In genomic region chr14:74618078-74618952, GRCh38 we compare ENCODE assay signal across 8 cellular contexts. TPM values are rescaled to one million over a fixed set of nuclear protein-coding genes. Genes with fewer than 3 reads are reported as not detected.
DNase-seq lines count a peak whose midpoint lies in the region; ATAC-seq and TF ChIP-seq lines count a peak whose summit lies in the region.

No MANE protein-coding gene starts in this region.

- no peak overlapping the region for H3K27ac Mint-ChIP-seq in mesothelial cell of epicardium

- H3K4me1 ChIP-seq in OCI-LY3 (ENCODE audit: low read length) (peaks cover 31% of the 10 kb centered on the region), BE2C (peaks cover 7% of the 10 kb centered on the region; the same call in 1 of the 2 replicates)

- H3K36me3 Mint-ChIP-seq in activated T-cell treated with anti-CD3 and anti-CD28 coated beads, Interleukin-2, amount 50 U/mL, for 4 hours (ENCODE audit: insufficient read depth) = peaks cover 2% of the 10 kb centered on the region
- no peaks in the 10 kb centered on the region for H3K36me3 Mint-ChIP-seq in mesothelial cell of epicardium

- TF ChIP-seq CTCF in GM06990 (IDR thresholded peaks at IDR 0.05; ENCODE audit: insufficient read depth, low read length, poor library complexity, severe bottlenecking) (no peak), OCI-LY3 (IDR thresholded peaks at IDR 0.05; ENCODE audit: low read depth, low read length) (no peak), mesothelial cell of epicardium (IDR thresholded peaks at IDR 0.05; ENCODE audit: unreplicated experiment) (no peak), BE2C (IDR thresholded peaks at IDR 0.05; ENCODE audit: low read depth, low read length) (no peak)

- H3K4me3 ChIP-seq in GM06990 (replicated peaks; ENCODE audit: low read depth, low read length) (no peak overlapping the region), OCI-LY3 (ENCODE audit: low read length) (peak overlapping the region; percentile 25; the same call in 1 of the 2 replicates), BE2C (ENCODE audit: low read depth, low read length) (no peak overlapping the region)

- H3K9me3 Mint-ChIP-seq in activated T-cell treated with anti-CD3 and anti-CD28 coated beads, Interleukin-2, amount 50 U/mL, for 4 hours = no peaks in the 10 kb centered on the region
- H3K9me3 Mint-ChIP-seq in mesothelial cell of epicardium = no peaks in the 10 kb centered on the region

- H3K79me2 ChIP-seq in OCI-LY3 (ENCODE audit: low read length) = no peaks in the 10 kb centered on the region

- H3K4me3 Mint-ChIP-seq in activated T-cell treated with anti-CD3 and anti-CD28 coated beads, Interleukin-2, amount 50 U/mL, for 4 hours = peak overlapping the region; percentile 63
- H3K4me3 Mint-ChIP-seq in mesothelial cell of epicardium = no peak overlapping the region

- H3K9ac ChIP-seq in OCI-LY3 (ENCODE audit: low read length) = no peak overlapping the region

- peak; percentile 33 for DNase-seq in GM06990 (ENCODE audit: extremely low read depth, insufficient read length)
- peak; percentile 51 for DNase-seq in activated T-cell treated with anti-CD3 and anti-CD28 coated beads, Interleukin-2, amount 50 U/mL, for 4 hours
- DNase-seq in glomerular visceral epithelial cell (ENCODE audit: extremely low spot score) = peak; percentile 89
- peak; percentile 27 to 34 for DNase-seq in stimulated activated CD4-positive, alpha-beta T cell treated with anti-CD3 and anti-CD28 coated beads, Interleukin-4, amount 100 ng/mL, for 48 hours (ENCODE audit: low read depth in 2 of 2)
- no peak for DNase-seq in mesothelial cell of epicardium (ENCODE audit: low spot score in 2 of 2, unreplicated experiment in 2 of 2)
- no peak for DNase-seq in NCI-H2171 treated with DMSO at 0.1 percent for 48 hours (lab: John Stamatoyannopoulos, UW)
- no peak for DNase-seq in BE2C

- H3K4me1 Mint-ChIP-seq in activated T-cell treated with anti-CD3 and anti-CD28 coated beads, Interleukin-2, amount 50 U/mL, for 4 hours (ENCODE audit: low read depth) = peaks cover 61% of the 10 kb centered on the region
- peaks cover 11% of the 10 kb centered on the region for H3K4me1 Mint-ChIP-seq in mesothelial cell of epicardium

- H3K27me3 ChIP-seq in GM06990 (replicated peaks; ENCODE audit: control insufficient read depth, insufficient read depth, low read length) (no peaks in the 10 kb centered on the region), OCI-LY3 (ENCODE audit: low read depth, low read length) (peaks cover 21% of the 10 kb centered on the region), BE2C (no peaks in the 10 kb centered on the region)

- H2AFZ ChIP-seq in OCI-LY3 (ENCODE audit: low read depth, low read length) = no peak overlapping the region; the same call in 1 of the 2 replicates

- no peak overlapping the region for H3K27ac ChIP-seq in OCI-LY3 (ENCODE audit: low read length)

- peak overlapping the region; percentile 59 for H3K4me2 ChIP-seq in OCI-LY3 (ENCODE audit: low read length)

- H3K36me3 ChIP-seq in GM06990 (ENCODE audit: control insufficient read depth, insufficient read depth, low read length) = no peaks in the 10 kb centered on the region
- no peaks in the 10 kb centered on the region for H3K36me3 ChIP-seq in OCI-LY3 (replicated peaks; ENCODE audit: low read depth, low read length)
- no peaks in the 10 kb centered on the region for H3K36me3 ChIP-seq in BE2C

- no peaks in the 10 kb centered on the region for H3K9me3 ChIP-seq in OCI-LY3 (ENCODE audit: insufficient read depth, low read length)
- H3K9me3 ChIP-seq in BE2C = no peaks in the 10 kb centered on the region

- H4K20me1 ChIP-seq in OCI-LY3 (ENCODE audit: insufficient read depth, low read length) = no peaks in the 10 kb centered on the region

- H3K27me3 Mint-ChIP-seq in activated T-cell treated with anti-CD3 and anti-CD28 coated beads, Interleukin-2, amount 50 U/mL, for 4 hours (ENCODE audit: low read depth) = peaks cover 2% of the 10 kb centered on the region
- H3K27me3 Mint-ChIP-seq in mesothelial cell of epicardium (ENCODE audit: low read depth) = peaks cover 29% of the 10 kb centered on the region

- ATAC-seq in activated T-cell treated with anti-CD3 and anti-CD28 coated beads, Interleukin-2, amount 50 U/mL, for 4 hours = peak; percentile 83 to 86

RNA-seq across cellular contexts. Expression of gene LTBP2, which starts 6.3 kb away (rescaled TPM):
- total RNA-seq in activated T-cell treated with anti-CD3 and anti-CD28 coated beads, Interleukin-2, amount 50 U/mL, for 4 hours = under 1 TPM; 0.21 to 0.35 (median 0.30) TPM
- total RNA-seq in mesothelial cell of epicardium = 2.9 to 3.4 TPM (median 3.4 TPM) in 3 replicates
- 1.2 TPM for polyA plus RNA-seq in BE2C (2012; ENCODE audit: insufficient read depth, insufficient read length, low read depth)

Comparison
In these comparisons a context has a peak if more than half of its experiments do, and no peak if none do; other contexts are left out.
1. DNase-seq: peak in GM06990 (single experiment), activated T-cell treated with anti-CD3 and anti-CD28 coated beads, Interleukin-2, amount 50 U/mL, for 4 hours (single experiment), glomerular visceral epithelial cell (single experiment) and stimulated activated CD4-positive, alpha-beta T cell treated with anti-CD3 and anti-CD28 coated beads, Interleukin-4, amount 100 ng/mL, for 48 hours (2 of 2); none in mesothelial cell of epicardium (0 of 2), NCI-H2171 treated with DMSO at 0.1 percent for 48 hours (single experiment) and BE2C (single experiment).